In genomic region chr10:43013065-43013464, GRCh38 we compare ENCODE assay signal across 30 cellular contexts.
DNase-seq lines count a peak whose midpoint lies in the region; ATAC-seq and TF ChIP-seq lines count a peak whose summit lies in the region.
"Had no signal": no experiment of that assay in that cellular context is flagged by ENCODE, and none has a peak within 500 bp of the region (broad histone marks: within the 10 kb centered on the region; RNA-seq: fewer than 3 reads in every experiment).

No MANE protein-coding gene starts in this region.

- peaks cover 43% of the 10 kb centered on the region for H3K9me3 ChIP-seq in iPS-20b (ENCODE audit: insufficient read depth, low read depth, low read length)
- no peaks in the 10 kb centered on the region for H3K9me3 ChIP-seq in CD4-positive, alpha-beta T cell (ENCODE audit: control insufficient read depth, low read length)
- H3K9me3 ChIP-seq: ascending aorta, SJCRH30, transverse colon had no signal

- H3K27me3 Mint-ChIP-seq in CD4-positive, alpha-beta T cell: peaks cover 9% of the 10 kb centered on the region

- TF ChIP-seq CTCF in CD4-positive, alpha-beta T cell (IDR thresholded peaks at IDR 0.05): no peak

- no peaks in the 10 kb centered on the region for H3K27me3 ChIP-seq in iPS-20b (ENCODE audit: insufficient read depth, low read length)
- no peaks in the 10 kb centered on the region for H3K27me3 ChIP-seq in CD4-positive, alpha-beta T cell (ENCODE audit: control insufficient read depth, insufficient read depth, low read length)
- H3K27me3 ChIP-seq: ascending aorta; BLaER1 treated with 17β-estradiol and CSF1 and Interleukin-3, amounts not matched to agents 10 nM and 100 nM; cardiac muscle cell; esophagus muscularis mucosa; neural progenitor cell; SJCRH30; transverse colon had no signal

- POLR2A ChIA-PET in CD4-positive, alpha-beta T cell (lab: Charles Lee): no interaction called here

- peaks cover 16% of the 10 kb centered on the region for H3K4me1 ChIP-seq in iPS-20b (ENCODE audit: insufficient read depth, low read length)
- H3K4me1 ChIP-seq: ascending aorta; BLaER1 treated with 17β-estradiol and CSF1 and Interleukin-3, amounts not matched to agents 10 nM and 100 nM; esophagus muscularis mucosa; foreskin keratinocyte; neural progenitor cell; SJCRH30; spleen; transverse colon had no signal

- CTCF ChIA-PET in CD4-positive, alpha-beta T cell (lab: Charles Lee): no interaction called here

- intact Hi-C loops in CD4-positive, alpha-beta T cell (cut with DNase I, micrococcal nuclease): no loop called here

- H3K4me3 Mint-ChIP-seq in CD4-positive, alpha-beta T cell: no peak overlapping the region
- H3K4me3 Mint-ChIP-seq: activated CD4-positive, alpha-beta memory T cell treated with anti-CD3 and anti-CD28 coated beads, Interleukin-2, amount 10 ng/mL, durations not matched to agents 7 days and 5 days; activated naive CD4-positive, alpha-beta T cell treated with anti-CD3 and anti-CD28 coated beads, Interleukin-2, amount 50 U/mL, for 24 hours; activated T-helper 17 cell treated with anti-CD3 and anti-CD28 coated beads, Interleukin-2, amount 50 U/mL, for 72 hours; immature natural killer cell; memory B cell; neural progenitor cell had no signal

- peak overlapping the region; percentile 63; the same call in 1 of the 2 replicates for H3K9ac ChIP-seq in iPS-20b (ENCODE audit: low read depth, low read length)
- H3K9ac ChIP-seq: BLaER1 treated with 17β-estradiol and CSF1 and Interleukin-3, amounts not matched to agents 10 nM and 100 nM; KMS-11; neural progenitor cell had no signal

- H3K27ac ChIP-seq in iPS-20b (ENCODE audit: low read length): peak overlapping the region; percentile 41
- no peak overlapping the region for H3K27ac ChIP-seq in CD4-positive, alpha-beta T cell (ENCODE audit: low read depth, low read length)
- H3K27ac ChIP-seq: ascending aorta; BLaER1 treated with 17β-estradiol and CSF1 and Interleukin-3, amounts not matched to agents 10 nM and 100 nM; cardiac muscle cell; coronary artery; esophagus muscularis mucosa; foreskin keratinocyte; KMS-11; neural progenitor cell; SJCRH30; spleen; transverse colon had no signal

- H3K4me1 Mint-ChIP-seq in CD4-positive, alpha-beta T cell (ENCODE audit: low read depth): no peaks in the 10 kb centered on the region
- H3K4me1 Mint-ChIP-seq: activated naive CD4-positive, alpha-beta T cell treated with anti-CD3 and anti-CD28 coated beads, Interleukin-2, amount 50 U/mL, for 24 hours; activated T-helper 17 cell treated with anti-CD3 and anti-CD28 coated beads, Interleukin-2, amount 50 U/mL, for 72 hours; immature natural killer cell; memory B cell; neural progenitor cell had no signal

- no peaks in the 10 kb centered on the region for H3K36me3 ChIP-seq in iPS-20b (ENCODE audit: insufficient read depth, low read depth, low read length)
- H3K36me3 ChIP-seq: ascending aorta; BLaER1 treated with 17β-estradiol and CSF1 and Interleukin-3, amounts not matched to agents 10 nM and 100 nM; cardiac muscle cell; esophagus muscularis mucosa; neural progenitor cell; SJCRH30; spleen; transverse colon had no signal

- ATAC-seq in GM19043 (IDR thresholded peaks at IDR 0.05; ENCODE audit: low read depth, unreplicated experiment): peak; percentile 74
- no peak for ATAC-seq in CD4-positive, alpha-beta T cell (ENCODE audit: poor library complexity)
- ATAC-seq: activated CD4-positive, CD25-positive, alpha-beta regulatory T cell treated with anti-CD3 and anti-CD28 coated beads, Interleukin-2, amount 50 U/mL, for 24 hours; activated T-helper 17 cell treated with anti-CD3 and anti-CD28 coated beads, Interleukin-2, amount 50 U/mL, for 72 hours; foreskin keratinocyte; right cardiac atrium had no signal

- no peaks in the 10 kb centered on the region for H3K36me3 Mint-ChIP-seq in CD4-positive, alpha-beta T cell (ENCODE audit: low read depth)
- H3K36me3 Mint-ChIP-seq: activated naive CD4-positive, alpha-beta T cell treated with anti-CD3 and anti-CD28 coated beads, Interleukin-2, amount 50 U/mL, for 24 hours; immature natural killer cell; memory B cell; neural progenitor cell had no signal

- H3K9me3 Mint-ChIP-seq in CD4-positive, alpha-beta T cell: peaks cover 3% of the 10 kb centered on the region
- H3K9me3 Mint-ChIP-seq: activated CD4-positive, alpha-beta memory T cell treated with anti-CD3 and anti-CD28 coated beads, Interleukin-2, amount 10 ng/mL, durations not matched to agents 7 days and 5 days; activated naive CD4-positive, alpha-beta T cell treated with anti-CD3 and anti-CD28 coated beads, Interleukin-2, amount 50 U/mL, for 24 hours; activated T-helper 17 cell treated with anti-CD3 and anti-CD28 coated beads, Interleukin-2, amount 50 U/mL, for 72 hours; memory B cell had no signal

- no peak overlapping the region for H3K27ac Mint-ChIP-seq in CD4-positive, alpha-beta T cell
- H3K27ac Mint-ChIP-seq: activated CD4-positive, alpha-beta memory T cell treated with anti-CD3 and anti-CD28 coated beads, Interleukin-2, amount 10 ng/mL, durations not matched to agents 7 days and 5 days; activated naive CD4-positive, alpha-beta T cell treated with anti-CD3 and anti-CD28 coated beads, Interleukin-2, amount 50 U/mL, for 24 hours; activated T-helper 17 cell treated with anti-CD3 and anti-CD28 coated beads, Interleukin-2, amount 50 U/mL, for 72 hours; immature natural killer cell; memory B cell; neural progenitor cell had no signal

- peak overlapping the region; percentile 15; the same call in 1 of the 2 replicates for H3K4me3 ChIP-seq in iPS-20b (ENCODE audit: low read length)
- H3K4me3 ChIP-seq: ascending aorta; BLaER1 treated with 17β-estradiol and CSF1 and Interleukin-3, amounts not matched to agents 10 nM and 100 nM; cardiac muscle cell; coronary artery; esophagus muscularis mucosa; neural progenitor cell; SJCRH30; spleen; transverse colon had no signal

- DNase-seq in KG1 (lab: John Stamatoyannopoulos, UW) (peak; percentile 29), SIG-M5 (lab: John Stamatoyannopoulos, UW) (peak; percentile 19), HuH-7 (ENCODE audit: low spot score) (no peak), DMS153 (lab: John Stamatoyannopoulos, UW) (no peak)
- no peak for DNase-seq in CD4-positive, alpha-beta T cell
- DNase-seq: activated CD4-positive, alpha-beta memory T cell treated with anti-CD3 and anti-CD28 coated beads, Interleukin-2, amount 10 ng/mL, durations not matched to agents 7 days and 5 days; activated CD8-positive, alpha-beta memory T cell treated with anti-CD3 and anti-CD28 coated beads, Interleukin-2, amount 50 U/mL, for 48 hours; Calu3; foreskin keratinocyte; HCEC 1CT; immature natural killer cell; MM.1S; NCI-H524; right cardiac atrium; SJCRH30; spleen; transverse colon had no signal

Comparison
In these comparisons a context has a peak if more than half of its experiments do, and no peak if none do; other contexts are left out.
1. DNase-seq: peak in KG1 (single experiment) and SIG-M5 (single experiment); none in CD4-positive, alpha-beta T cell (0 of 10), HuH-7 (single experiment) and DMS153 (single experiment).